In genomic region chr12:31659087-31659942, GRCh38 we compare ENCODE assay signal across 8 cellular contexts. TPM values are rescaled to one million over a fixed set of nuclear protein-coding genes. Genes with fewer than 3 reads are reported as not detected.
DNase-seq lines count a peak whose midpoint lies in the region; ATAC-seq, FAIRE-seq and TF ChIP-seq lines count a peak whose summit lies in the region.

TSS of gene ETFBKMT (plus strand) at chr12:31659688. CDS start at chr12:31661954, 2,266 bp downstream.

- H4K5ac ChIP-seq in H1 (ENCODE audit: insufficient read length, low read depth, low read length), result peak within 1 kb of the TSS; percentile 12

- H3K23ac ChIP-seq in H1 (ENCODE audit: insufficient read length) (no peak within 1 kb of the TSS), mesenchymal stem cell (ENCODE audit: low read length in 2 of 2) (no peak within 1 kb of the TSS)

- H2AK5ac ChIP-seq in H1 (ENCODE audit: low read depth, low read length) (no peak within 1 kb of the TSS), mesenchymal stem cell (ENCODE audit: low read length, severe bottlenecking) (peak within 1 kb of the TSS; percentile 10)

- H3K9ac ChIP-seq in H1 (replicated peaks in 1 of 4; ENCODE audit: extremely low read depth in 1 of 4, low read depth in 3 of 4, low read length in 3 of 4) (peak within 1 kb of the TSS; percentile 46 to 79 (median 55)), mesenchymal stem cell (ENCODE audit: low read length) (peak within 1 kb of the TSS; percentile 88)

- H4K20me1 ChIP-seq in H1 (replicated peaks in 1 of 2; ENCODE audit: control insufficient read depth in 1 of 2, insufficient read depth in 2 of 2, low read length in 2 of 2), result no peaks in the 10 kb centered on the region

- peaks cover 4% of the 10 kb centered on the region for H3K23me2 ChIP-seq in H1 (ENCODE audit: low read depth, low read length)

- no peak within 1 kb of the TSS for H3K4ac ChIP-seq in H1 (replicated peaks; ENCODE audit: insufficient read length, low read depth, low read length)
- H3K4ac ChIP-seq in mesenchymal stem cell (ENCODE audit: low read depth in 1 of 2, low read length in 2 of 2), result peak within 1 kb of the TSS in 1 of 2 experiments; percentile 94

- H3K27me3 ChIP-seq in H1 (replicated peaks in 1 of 4; ENCODE audit: control insufficient read depth in 3 of 4, extremely low read depth in 1 of 4, insufficient read depth in 3 of 4, low read length in 3 of 4) (no peaks in the 10 kb centered on the region; a peak in 1 of 7 replicates), mesenchymal stem cell (ENCODE audit: control insufficient read depth in 1 of 2, insufficient read depth in 1 of 2, low read length in 2 of 2) (no peaks in the 10 kb centered on the region)

- peak; percentile 99 for ATAC-seq in GM19468 (IDR thresholded peaks at IDR 0.05; ENCODE audit: extremely low read depth, unreplicated experiment)
- ATAC-seq in activated CD8-positive, alpha-beta memory T cell treated with anti-CD3 and anti-CD28 coated beads, Interleukin-2, amount 10 ng/mL, durations not matched to agents 7 days and 5 days, result peak; percentile 100

- H2BK5ac ChIP-seq in H1 (ENCODE audit: low read depth, low read length) (peak within 1 kb of the TSS; percentile 27), mesenchymal stem cell (ENCODE audit: low read depth, low read length, poor library complexity, severe bottlenecking) (peak within 1 kb of the TSS; percentile 78)

- H3K56ac ChIP-seq in H1 (replicated peaks; ENCODE audit: insufficient read length, low read depth, low read length), result no peak within 1 kb of the TSS

- H3K4me1 ChIP-seq in H1 (replicated peaks in 1 of 4; ENCODE audit: control insufficient read depth in 3 of 4, insufficient read depth in 4 of 4, low read length in 3 of 4) (peaks cover 0 to 6% (median 3%) of the 10 kb centered on the region in 4 experiments; a peak in 4 of 7 replicates), mesenchymal stem cell (ENCODE audit: control insufficient read depth, insufficient read depth, low read depth, low read length) (peaks cover 4% of the 10 kb centered on the region)

- H3K36me3 Mint-ChIP-seq in activated CD8-positive, alpha-beta memory T cell treated with anti-CD3 and anti-CD28 coated beads, Interleukin-2, amount 10 ng/mL, durations not matched to agents 7 days and 5 days, result peaks cover 2% of the 10 kb centered on the region

- no peak within 1 kb of the TSS for H2BK20ac ChIP-seq in H1 (ENCODE audit: low read length)

- peak in 2 of 3 experiments; percentile 15 to 27; a peak in 1 of 4 replicates for TF ChIP-seq CTCF in H1 (IDR thresholded peaks at IDR 0.05; ENCODE audit: control extremely low read depth in 1 of 3, insufficient read depth in 1 of 3, low read depth in 1 of 3, low read length in 3 of 3)

- H3K14ac ChIP-seq in H1 (ENCODE audit: insufficient read length), result no peak within 1 kb of the TSS
- H3K14ac ChIP-seq in mesenchymal stem cell (ENCODE audit: low read length in 2 of 2), result peak within 1 kb of the TSS in 1 of 2 experiments; percentile 75

- H3K9me3 ChIP-seq in H1 (ENCODE audit: insufficient read depth in 2 of 2, low read depth in 1 of 2, low read length in 1 of 2) (no peaks in the 10 kb centered on the region), mesenchymal stem cell (ENCODE audit: control insufficient read depth, low read length) (no peaks in the 10 kb centered on the region)

- H3K4me3 Mint-ChIP-seq in activated CD8-positive, alpha-beta memory T cell treated with anti-CD3 and anti-CD28 coated beads, Interleukin-2, amount 10 ng/mL, durations not matched to agents 7 days and 5 days, result peak within 1 kb of the TSS; percentile 98

- peak within 1 kb of the TSS; percentile 97 for H2AFZ ChIP-seq in H1 (ENCODE audit: low read length)
- H2AFZ ChIP-seq in mesenchymal stem cell (ENCODE audit: low read depth, low read length), result peak within 1 kb of the TSS; percentile 94

- POLR2A ChIA-PET in H1 (lab: Charles Lee; ENCODE audit: partially characterized antibody), result interaction anchor here (1.0 to 1.5 kb wide), 2 partner anchors 1022 to 1096 kb away, joined by 3 to 5 read pairs; partner anchors contain the start of gene YARS2

- H3K27ac Mint-ChIP-seq in activated CD8-positive, alpha-beta memory T cell treated with anti-CD3 and anti-CD28 coated beads, Interleukin-2, amount 10 ng/mL, durations not matched to agents 7 days and 5 days, result peak within 1 kb of the TSS; percentile 99

- H4K91ac ChIP-seq in H1 (replicated peaks; ENCODE audit: insufficient read length, low read length), result no peak within 1 kb of the TSS
- H4K91ac ChIP-seq in mesenchymal stem cell (ENCODE audit: low read length), result peak within 1 kb of the TSS; percentile 22

- peak in 1 of 2 experiments; percentile 50; a peak in 1 of 3 replicates for TF ChIP-seq EP300 in H1 (IDR thresholded peaks at IDR 0.05; ENCODE audit: borderline replicate concordance in 1 of 2, low read depth in 2 of 2, low read length in 2 of 2)

- no peak for FAIRE-seq in H1 (lab: Jason Lieb, UNC)

- 7% methylated on average over 47 of the region's 47 CpGs; no CpG with 5 or more reads in 1 of the 2 experiments for WGBS in H1 (ENCODE audit: extremely low coverage in 1 of 2, insufficient coverage in 1 of 2, insufficient read length in 1 of 2, insufficient replicate concordance in 2 of 2, low coverage in 1 of 2, low lambda C conversion rate in 2 of 2, missing lambda C conversion rate in 1 of 2), 2 experiments
- 11% methylated on average over 43 of the region's 47 CpGs for WGBS in mesenchymal stem cell

- H3K4me2 ChIP-seq in H1 (ENCODE audit: insufficient read depth in 1 of 2, low read depth in 2 of 2, low read length in 2 of 2) (peak within 1 kb of the TSS; percentile 86 to 89), mesenchymal stem cell (ENCODE audit: low read length, poor library complexity, severe bottlenecking) (peak within 1 kb of the TSS; percentile 80)

- DNase-seq in COLO829 (ENCODE audit: low spot score) (peak; percentile 85), HS-5 (ENCODE audit: low read depth) (peak; percentile 84), H1 (ENCODE audit: low read depth in 1 of 2, low spot score in 2 of 2) (peak; percentile 73 to 90), mesenchymal stem cell (peak; percentile 87)
- DNase-seq in NK-92 treated with Interleukin-12 subunit alpha and Interleukin-12 subunit beta, amount 100 ng/mL, for 24 hours (lab: John Stamatoyannopoulos, UW), result peak; percentile 88
- peak; percentile 98 for DNase-seq in activated CD8-positive, alpha-beta memory T cell treated with anti-CD3 and anti-CD28 coated beads, Interleukin-2, amount 10 ng/mL, durations not matched to agents 7 days and 5 days
- peak; percentile 83 for DNase-seq in stimulated activated CD8-positive, alpha-beta memory T cell treated with anti-CD3 and anti-CD28 coated beads, Interleukin-12 subunit alpha, Interleukin-12 subunit beta, amount 100 ng/mL, for 4 hours (ENCODE audit: low read depth)

- H2BK12ac ChIP-seq in H1 (ENCODE audit: low read depth, low read length) (peak within 1 kb of the TSS; percentile 64; the same call in 1 of the 2 replicates), mesenchymal stem cell (ENCODE audit: low read length in 2 of 2) (peak within 1 kb of the TSS in 1 of 2 experiments; percentile 60)

- H2BK120ac ChIP-seq in H1 (replicated peaks; ENCODE audit: low read depth, low read length) (no peak within 1 kb of the TSS), mesenchymal stem cell (ENCODE audit: low read depth, low read length) (peak within 1 kb of the TSS; percentile 68)

- H3K79me2 ChIP-seq in H1 (ENCODE audit: control insufficient read depth in 1 of 2, insufficient read depth in 2 of 2, low read length in 2 of 2), result no peaks in the 10 kb centered on the region

- peak; percentile 29 to 31 for TF ChIP-seq RAD21 in H1 (IDR thresholded peaks at IDR 0.05 in 1 of 2, conservative IDR thresholded peaks at IDR 0.05 in 1 of 2; ENCODE audit: low read depth in 2 of 2, low read length in 2 of 2)

- peaks cover 13% of the 10 kb centered on the region for H3K4me1 Mint-ChIP-seq in activated CD8-positive, alpha-beta memory T cell treated with anti-CD3 and anti-CD28 coated beads, Interleukin-2, amount 10 ng/mL, durations not matched to agents 7 days and 5 days

- H3K27me3 Mint-ChIP-seq in activated CD8-positive, alpha-beta memory T cell treated with anti-CD3 and anti-CD28 coated beads, Interleukin-2, amount 10 ng/mL, durations not matched to agents 7 days and 5 days, result no peaks in the 10 kb centered on the region

- CTCF ChIA-PET in activated CD8-positive, alpha-beta memory T cell treated with anti-CD3 and anti-CD28 coated beads, Interleukin-2, amount 10 ng/mL, durations not matched to agents 7 days and 5 days (lab: Charles Lee), result interaction anchor here (0.6 to 1.5 kb wide), 7 partner anchors 13 to 1096 kb away, joined by 3 to 6 read pairs (median 3); partner anchors contain the start of genes AMN1 and YARS2
- CTCF ChIA-PET in H1 (lab: Charles Lee; ENCODE audit: partially characterized antibody), result interaction anchor here (0.5 kb wide), 1 partner anchor 19 kb away, joined by 3 read pairs; no protein-coding TSS in a partner anchor

- H3K27ac ChIP-seq in H1 (ENCODE audit: low read depth, low read length) (peak within 1 kb of the TSS; percentile 37; the same call in 1 of the 2 replicates), mesenchymal stem cell (ENCODE audit: low read length, poor library complexity, severe bottlenecking) (peak within 1 kb of the TSS; percentile 92)

- peak in 1 of 2 experiments; percentile 58; a peak in 1 of 3 replicates for TF ChIP-seq POLR2A in H1 (IDR thresholded peaks at IDR 0.05; ENCODE audit: control extremely low read depth in 1 of 2, low read depth in 2 of 2, low read length in 2 of 2)

- H3K9me3 Mint-ChIP-seq in activated CD8-positive, alpha-beta memory T cell treated with anti-CD3 and anti-CD28 coated beads, Interleukin-2, amount 10 ng/mL, durations not matched to agents 7 days and 5 days (ENCODE audit: low read depth), result no peaks in the 10 kb centered on the region

- H3K4me3 ChIP-seq in H1 (ENCODE audit: extremely low read depth in 1 of 4, insufficient read depth in 2 of 4, low read depth in 3 of 4, low read length in 4 of 4) (peak within 1 kb of the TSS; percentile 76 to 91 (median 80)), mesenchymal stem cell (ENCODE audit: insufficient read depth in 1 of 2, low read depth in 1 of 2, low read length in 2 of 2) (peak within 1 kb of the TSS; percentile 71 to 82)

- H3K79me1 ChIP-seq in H1 (ENCODE audit: low read depth, low read length), result no peaks in the 10 kb centered on the region
- H3K79me1 ChIP-seq in mesenchymal stem cell (replicated peaks; ENCODE audit: low read length, poor library complexity, severe bottlenecking), result no peaks in the 10 kb centered on the region

- H3K18ac ChIP-seq in H1 (ENCODE audit: extremely low read depth, low read length) (peak within 1 kb of the TSS; percentile 88), mesenchymal stem cell (ENCODE audit: low read depth in 1 of 2, low read length in 2 of 2) (peak within 1 kb of the TSS; percentile 29 to 98)

- H4K8ac ChIP-seq in H1 (ENCODE audit: extremely low read depth, insufficient read depth, low read length) (no peak within 1 kb of the TSS), mesenchymal stem cell (ENCODE audit: low read length) (peak within 1 kb of the TSS; percentile 92)

- H2BK15ac ChIP-seq in H1 (ENCODE audit: low read length) (no peak within 1 kb of the TSS), mesenchymal stem cell (ENCODE audit: low read depth, poor library complexity, severe bottlenecking) (no peak within 1 kb of the TSS)

- H3K36me3 ChIP-seq in H1 (ENCODE audit: control insufficient read depth in 2 of 4, insufficient read depth in 4 of 4, low read length in 3 of 4) (no peaks in the 10 kb centered on the region), mesenchymal stem cell (ENCODE audit: control insufficient read depth in 1 of 2, insufficient read depth in 2 of 2, low read depth in 1 of 2, low read length in 2 of 2) (peaks cover 4 to 20% of the 10 kb centered on the region in 2 experiments)

RNA-seq across cellular contexts. Expression of gene ETFBKMT, which starts in this region (rescaled TPM):
- 1 to 10 TPM; 1.2 to 2.1 TPM for total RNA-seq in activated CD8-positive, alpha-beta memory T cell treated with anti-CD3 and anti-CD28 coated beads, Interleukin-2, amount 10 ng/mL, durations not matched to agents 7 days and 5 days
- total RNA-seq in H1 (2021; fragmentation: NEBNext Ultra II Directional; extraction: Animal tissue kit (Norgen Biotek cat#: 25700)), result 1.1 and 1.7 TPM in 2 replicates
- polyA plus RNA-seq in H1 (2011; rRNA removed), result 0.59 and 0.69 TPM in 2 replicates
- 0.56 TPM for polyA plus RNA-seq in H1 (2011; cell fraction: cytosol; rRNA removed)
- polyA plus RNA-seq in H1 (2011; cell fraction: nucleus; rRNA removed), result 0.64 TPM
- polyA plus RNA-seq in H1 (2012, experiment 1 of 2), result 0.62 to 1.1 TPM (median 0.97 TPM) in 4 replicates
- polyA plus RNA-seq in H1 (2012, experiment 2 of 2), result 0.25 TPM
- polyA plus RNA-seq in H1 (2013, experiment 1 of 2), result 0.79 TPM
- 0.79 TPM for polyA plus RNA-seq in H1 (2013, experiment 2 of 2)
- polyA minus RNA-seq in H1 (2011; rRNA and poly(A)+ RNA removed), result 0.37 and 0.98 TPM in 2 replicates
- 0.66 TPM for polyA minus RNA-seq in H1 (2011; cell fraction: cytosol; rRNA and poly(A)+ RNA removed)
- 1.5 TPM for polyA minus RNA-seq in H1 (2011; cell fraction: nucleus; rRNA and poly(A)+ RNA removed)
- 1.1 TPM for polyA plus RNA-seq in mesenchymal stem cell (2013, experiment 1 of 2)
- 1.1 TPM for polyA plus RNA-seq in mesenchymal stem cell (2013, experiment 2 of 2)

Comparison
In these comparisons a context has a peak if more than half of its experiments do, and no peak if none do; other contexts are left out.
1. Peak in every context shown above with its lines: DNase-seq, ATAC-seq, H3K4me3 ChIP-seq and H3K27ac ChIP-seq.